Comparison of ENCODE assay signal across 27 cellular contexts in genomic region chr1:70737125-70737524, GRCh38.
"Had no signal": no experiment of that assay in that cellular context is flagged by ENCODE, and none has a peak within 500 bp of the region (broad histone marks: within the 10 kb centered on the region; RNA-seq: fewer than 3 reads in every experiment).

No MANE protein-coding gene starts in this region.

- H3K27ac ChIP-seq: adrenal gland, ascending aorta, brain microvascular endothelial cell, heart right ventricle, neutrophil, ovary, psoas muscle, thyroid gland, upper lobe of right lung had no signal

- ATAC-seq: activated T-cell treated with anti-CD3 and anti-CD28 coated beads, Interleukin-2, amount 50 U/mL, for 4 hours; esophagus mucosa; heart right ventricle; left colon; psoas muscle; right cardiac atrium; stimulated activated naive CD8-positive, alpha-beta T cell treated with anti-CD3 and anti-CD28 coated beads, Interleukin-15, Interleukin-2, amounts not matched to agents 100 U/mL and 50 U/mL, for 24 hours; upper lobe of right lung had no signal

- DNase-seq: activated CD4-positive, alpha-beta T cell treated with anti-CD3 and anti-CD28 coated beads for 4 hours; activated CD4-positive, alpha-beta T cell treated with anti-CD3 and anti-CD28 coated beads, Interleukin-2, amount 50 U/mL, for 48 hours; activated CD4-positive, CD25-positive, alpha-beta regulatory T cell; activated CD8-positive, alpha-beta memory T cell treated with anti-CD3 and anti-CD28 coated beads, Interleukin-2, amount 50 U/mL, for 48 hours; activated naive CD4-positive, alpha-beta T cell; activated T-cell treated with anti-CD3 and anti-CD28 coated beads, Interleukin-2, amount 50 U/mL, for 4 hours; adrenal gland; brain microvascular endothelial cell; caudate nucleus; dermis blood vessel endothelial cell; effector memory CD4-positive, alpha-beta T cell; heart right ventricle; left colon; ovary; psoas muscle; right cardiac atrium; stimulated activated CD4-positive, alpha-beta T cell treated with anti-CD3 and anti-CD28 coated beads, Interleukin-4, amount 100 ng/mL, for 4 hours; stimulated activated naive CD8-positive, alpha-beta T cell treated with anti-CD3 and anti-CD28 coated beads, Interleukin-15, Interleukin-2, amounts not matched to agents 100 U/mL and 50 U/mL, for 24 hours; substantia nigra; thyroid gland; upper lobe of right lung had no signal

- H3K4me3 ChIP-seq: adrenal gland, ascending aorta, heart right ventricle, ovary, psoas muscle, thyroid gland, upper lobe of right lung had no signal

- H3K27me3 ChIP-seq: adrenal gland, ascending aorta, brain microvascular endothelial cell, heart right ventricle, neutrophil, ovary, thyroid gland, upper lobe of right lung had no signal

- FAIRE-seq: endothelial cell of umbilical vein, keratinocyte, TTC549 had no signal

- H3K4me1 ChIP-seq: adrenal gland, ascending aorta, heart right ventricle, psoas muscle, thyroid gland, upper lobe of right lung had no signal

- H3K9me3 ChIP-seq: adrenal gland, neutrophil, ovary, thyroid gland, upper lobe of right lung had no signal

- H3K36me3 ChIP-seq: adrenal gland, ascending aorta, brain microvascular endothelial cell, heart right ventricle, neutrophil, ovary, thyroid gland, upper lobe of right lung had no signal
